ENCODE assay signal across 9 cellular contexts in the genomic region with DNA sequence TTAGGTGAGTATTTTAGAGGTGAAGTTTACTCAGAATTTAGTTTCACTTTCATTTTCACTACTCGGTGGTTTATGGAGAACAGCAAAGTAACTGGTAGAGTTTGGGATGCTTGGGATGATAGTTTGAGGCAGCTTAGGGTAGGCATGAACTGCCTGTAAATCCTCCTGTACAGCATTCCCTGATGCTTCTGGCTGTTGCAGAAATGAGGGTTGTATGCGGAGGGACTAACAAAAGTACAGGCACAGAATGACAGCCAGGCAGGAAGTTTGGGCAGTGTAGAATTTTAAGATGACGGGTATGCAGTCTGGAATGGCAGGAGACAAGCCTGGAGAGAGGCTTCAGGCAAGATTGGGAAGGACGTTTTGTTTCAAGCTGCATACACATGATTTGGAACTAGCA. TPM values are rescaled to one million over a fixed set of nuclear protein-coding genes. Genes with fewer than 3 reads are reported as not detected.
DNase-seq lines count a peak whose midpoint lies in the region; ATAC-seq and TF ChIP-seq lines count a peak whose summit lies in the region.
"Had no signal": no experiment of that assay in that cellular context is flagged by ENCODE, and none has a peak within 500 bp of the region (broad histone marks: within the 10 kb centered on the region; RNA-seq: fewer than 3 reads in every experiment).

No MANE protein-coding gene starts in this region.

- no peak overlapping the region for H3K4ac ChIP-seq in IMR-90 (ENCODE audit: low read depth, low read length)

- no peaks in the 10 kb centered on the region for H3K9me3 ChIP-seq in IMR-90 (ENCODE audit: control insufficient read depth, insufficient read depth, low read length)
- no peaks in the 10 kb centered on the region for H3K9me3 ChIP-seq in left ventricle myocardium inferior (replicated peaks)

- no peak overlapping the region for H3K9ac ChIP-seq in IMR-90 (ENCODE audit: low read depth, low read length)

- H3K4me1 Mint-ChIP-seq in activated T-helper 2 cell treated with anti-CD3 and anti-CD28 coated beads, Interferon-gamma antibody, Interleukin-2, Interleukin-4, amounts not matched to agents 10 μg/mL and 5 μg/mL and 100 μg/mL, durations not matched to agents 14 hours and 24 hours and 36 hours (ENCODE audit: low read depth), result peaks cover 47% of the 10 kb centered on the region
- peaks cover 56% of the 10 kb centered on the region for H3K4me1 Mint-ChIP-seq in stimulated activated memory B cell treated with anti-CD40 and anti-IgM and Interleukin-4, amounts not matched to agents 10 μg/mL and 1 μg/mL and 100 μg/mL, for 72 hours

- H3K79me1 ChIP-seq in IMR-90 (ENCODE audit: low read depth in 1 of 2, low read length in 2 of 2), result peaks cover 49 to 65% of the 10 kb centered on the region in 2 experiments

- no peak for TF ChIP-seq CTCF in IMR-90 (conservative IDR thresholded peaks at IDR 0.05; ENCODE audit: low read depth, low read length)
- no peak for TF ChIP-seq CTCF in left ventricle myocardium inferior (IDR thresholded peaks at IDR 0.05; ENCODE audit: borderline replicate concordance)

- dilution Hi-C loops in IMR-90 (cut with HindIII; ENCODE audit: low sequenced_read_pairs, unreplicated experiment), result no loop called here

- peaks cover 11% of the 10 kb centered on the region for H3K4me1 ChIP-seq in IMR-90 (ENCODE audit: control insufficient read depth, insufficient read depth, low read length)
- peaks cover 46% of the 10 kb centered on the region for H3K4me1 ChIP-seq in left ventricle myocardium inferior

- H2BK5ac ChIP-seq in IMR-90 (ENCODE audit: low read depth, low read length, poor library complexity, severe bottlenecking), result no peak overlapping the region

- CTCF ChIA-PET in IMR-90 (lab: Yijun Ruan, JAX), result no interaction called here

- H2AFZ ChIP-seq in IMR-90 (replicated peaks; ENCODE audit: low read length, poor library complexity), result no peak overlapping the region

- no peak overlapping the region for H3K56ac ChIP-seq in IMR-90 (ENCODE audit: extremely low read depth, insufficient read depth, low read length)

- no peak overlapping the region for H2AK9ac ChIP-seq in IMR-90 (replicated peaks; ENCODE audit: low read depth, low read length, poor library complexity)

- no peak overlapping the region; the same call in 1 of the 2 replicates for H2AK5ac ChIP-seq in IMR-90 (ENCODE audit: low read depth, low read length)

- peak overlapping the region; percentile 88 for H3K14ac ChIP-seq in IMR-90 (replicated peaks; ENCODE audit: low read depth, low read length)

- BruUV-seq in IMR-90 (replicated peaks; lab: Mats Ljungman, UMichigan), result no TSS peak

- H3K27ac Mint-ChIP-seq in activated T-helper 2 cell treated with anti-CD3 and anti-CD28 coated beads, Interferon-gamma antibody, Interleukin-2, Interleukin-4, amounts not matched to agents 10 μg/mL and 5 μg/mL and 100 μg/mL, durations not matched to agents 14 hours and 24 hours and 36 hours, result peak overlapping the region; percentile 78
- peak overlapping the region; percentile 71 for H3K27ac Mint-ChIP-seq in stimulated activated memory B cell treated with anti-CD40 and anti-IgM and Interleukin-4, amounts not matched to agents 10 μg/mL and 1 μg/mL and 100 μg/mL, for 72 hours

- peak overlapping the region; percentile 46; the same call in 1 of the 2 replicates for H3K18ac ChIP-seq in IMR-90 (ENCODE audit: low read depth, low read length)

- H4K5ac ChIP-seq in IMR-90 (ENCODE audit: low read depth, low read length), result peak overlapping the region; percentile 91

- H3K27ac ChIP-seq in IMR-90 (ENCODE audit: insufficient read depth, low read length) (peak overlapping the region; percentile 17; the same call in 1 of the 2 replicates), left ventricle myocardium inferior (replicated peaks) (peak overlapping the region; percentile 66)

- H3K4me3 ChIP-seq in IMR-90 (ENCODE audit: insufficient read depth, low read depth, low read length) (peak overlapping the region; percentile 21; the same call in 1 of the 2 replicates), left ventricle myocardium inferior (peak overlapping the region; percentile 59)

- no peak overlapping the region for H3K23ac ChIP-seq in IMR-90 (ENCODE audit: low read depth, low read length)

- no peak overlapping the region for H2BK20ac ChIP-seq in IMR-90 (ENCODE audit: low read depth, low read length)

- peaks cover 12% of the 10 kb centered on the region; the same call in 1 of the 2 replicates for H4K20me1 ChIP-seq in IMR-90 (ENCODE audit: insufficient read depth, low read length)

- in situ Hi-C loops in IMR-90 (cut with MboI; ENCODE audit: low sequenced_read_pairs), result no loop called here

- no peak overlapping the region for H2BK120ac ChIP-seq in IMR-90 (ENCODE audit: low read depth, low read length)

- no peak; the same call in 1 of the 2 replicates for ATAC-seq in IMR-90 (ENCODE audit: low read depth)
- no peak for ATAC-seq in stimulated activated memory B cell treated with anti-CD40 and anti-IgM and Interleukin-4, amounts not matched to agents 10 μg/mL and 1 μg/mL and 100 μg/mL, for 72 hours
- ATAC-seq in HG02623 (IDR thresholded peaks at IDR 0.05; ENCODE audit: unreplicated experiment), result no peak

- peak overlapping the region; percentile 94 for H3K4me2 ChIP-seq in IMR-90 (ENCODE audit: low read depth, low read length)

- H3K9me3 Mint-ChIP-seq in activated T-helper 2 cell treated with anti-CD3 and anti-CD28 coated beads, Interferon-gamma antibody, Interleukin-2, Interleukin-4, amounts not matched to agents 10 μg/mL and 5 μg/mL and 100 μg/mL, durations not matched to agents 14 hours and 24 hours and 36 hours, result no peaks in the 10 kb centered on the region
- no peaks in the 10 kb centered on the region for H3K9me3 Mint-ChIP-seq in stimulated activated memory B cell treated with anti-CD40 and anti-IgM and Interleukin-4, amounts not matched to agents 10 μg/mL and 1 μg/mL and 100 μg/mL, for 72 hours

- no peaks in the 10 kb centered on the region for H3K27me3 Mint-ChIP-seq in activated T-helper 2 cell treated with anti-CD3 and anti-CD28 coated beads, Interferon-gamma antibody, Interleukin-2, Interleukin-4, amounts not matched to agents 10 μg/mL and 5 μg/mL and 100 μg/mL, durations not matched to agents 14 hours and 24 hours and 36 hours (ENCODE audit: low read depth)
- no peaks in the 10 kb centered on the region for H3K27me3 Mint-ChIP-seq in stimulated activated memory B cell treated with anti-CD40 and anti-IgM and Interleukin-4, amounts not matched to agents 10 μg/mL and 1 μg/mL and 100 μg/mL, for 72 hours

- H3K27me3 ChIP-seq in IMR-90 (ENCODE audit: control insufficient read depth, insufficient read depth, low read length) (no peaks in the 10 kb centered on the region), left ventricle myocardium inferior (ENCODE audit: low read depth) (no peaks in the 10 kb centered on the region)

- H3K36me3 ChIP-seq in IMR-90 (ENCODE audit: control insufficient read depth, insufficient read depth, low read length) (peaks cover 29% of the 10 kb centered on the region), left ventricle myocardium inferior (peaks cover 34% of the 10 kb centered on the region)

- no peak overlapping the region for H4K91ac ChIP-seq in IMR-90 (ENCODE audit: insufficient read depth, low read depth, low read length)

- peak overlapping the region in 1 of 2 experiments; percentile 86; a peak in 2 of 4 replicates for H4K8ac ChIP-seq in IMR-90 (ENCODE audit: low read depth in 2 of 2, low read length in 2 of 2)

- DNase-seq in IMR-90 (no peak), left ventricle myocardium inferior (no peak), NCI-H2227 treated with DMSO at 0.1 percent for 48 hours (lab: John Stamatoyannopoulos, UW) (no peak), inferior parietal cortex (ENCODE audit: extremely low spot score) (no peak), NCI-H1694 (lab: John Stamatoyannopoulos, UW) (no peak)
- no peak for DNase-seq in activated T-helper 2 cell treated with anti-CD3 and anti-CD28 coated beads, Interferon-gamma antibody, Interleukin-2, Interleukin-4, amounts not matched to agents 10 μg/mL and 5 μg/mL and 100 μg/mL, durations not matched to agents 14 hours and 24 hours and 36 hours (ENCODE audit: low spot score)
- DNase-seq: NCI-H1092 treated with DMSO at 0.1 percent for 48 hours had no signal

- WGBS in IMR-90 (ENCODE audit: extremely low coverage in 2 of 2, insufficient read length in 1 of 2), 2 experiments, result no CpG with 5 or more reads among the region's 4 CpGs

- no peak for TF ChIP-seq RAD21 in IMR-90 (IDR thresholded peaks at IDR 0.05; ENCODE audit: low read length)

- peaks cover 83% of the 10 kb centered on the region for H3K36me3 Mint-ChIP-seq in activated T-helper 2 cell treated with anti-CD3 and anti-CD28 coated beads, Interferon-gamma antibody, Interleukin-2, Interleukin-4, amounts not matched to agents 10 μg/mL and 5 μg/mL and 100 μg/mL, durations not matched to agents 14 hours and 24 hours and 36 hours (ENCODE audit: low read depth)
- H3K36me3 Mint-ChIP-seq in stimulated activated memory B cell treated with anti-CD40 and anti-IgM and Interleukin-4, amounts not matched to agents 10 μg/mL and 1 μg/mL and 100 μg/mL, for 72 hours, result peaks cover 69% of the 10 kb centered on the region

- intact Hi-C loops in IMR-90 (cut with micrococcal nuclease), result no loop called here
- intact Hi-C loops in activated T-helper 2 cell treated with anti-CD3 and anti-CD28 coated beads, Interferon-gamma antibody, Interleukin-2, Interleukin-4, amounts not matched to agents 10 μg/mL and 5 μg/mL and 100 μg/mL, durations not matched to agents 14 hours and 24 hours and 36 hours (cut with micrococcal nuclease), result no loop called here
- intact Hi-C loops in left ventricle myocardium inferior (cut with micrococcal nuclease), result no loop called here

- no peak for TF ChIP-seq POLR2A in IMR-90 (IDR thresholded peaks at IDR 0.05; ENCODE audit: low read depth, low read length)

- no peak overlapping the region for H2BK15ac ChIP-seq in IMR-90 (ENCODE audit: low read depth, low read length)

- peaks cover 9% of the 10 kb centered on the region; the same call in 1 of the 2 replicates for H3K9me1 ChIP-seq in IMR-90 (ENCODE audit: insufficient read depth, low read length)

- POLR2A ChIA-PET in IMR-90 (lab: Charles Lee; ENCODE audit: unreplicated experiment), result no interaction called here

- peak overlapping the region; percentile 77 for H3K4me3 Mint-ChIP-seq in activated T-helper 2 cell treated with anti-CD3 and anti-CD28 coated beads, Interferon-gamma antibody, Interleukin-2, Interleukin-4, amounts not matched to agents 10 μg/mL and 5 μg/mL and 100 μg/mL, durations not matched to agents 14 hours and 24 hours and 36 hours (ENCODE audit: low read depth)
- no peak overlapping the region for H3K4me3 Mint-ChIP-seq in stimulated activated memory B cell treated with anti-CD40 and anti-IgM and Interleukin-4, amounts not matched to agents 10 μg/mL and 1 μg/mL and 100 μg/mL, for 72 hours

RNA-seq across cellular contexts. Expression of gene FAM120AOS, which starts 48.0 kb away (rescaled TPM):
- 22.2 and 24.7 TPM in 2 replicates for total RNA-seq in IMR-90 (2012; rRNA removed)
- 21.7 and 22.7 TPM in 2 replicates for polyA plus RNA-seq in IMR-90 (2012; rRNA removed)
- polyA plus RNA-seq in IMR-90 (2012; cell fraction: cytosol; rRNA removed), result 14.2 TPM in 2 replicates
- 7.4 and 19.0 TPM in 2 replicates for polyA plus RNA-seq in IMR-90 (2012; cell fraction: nucleus; rRNA removed; ENCODE audit: low replicate concordance)
- total RNA-seq in activated T-helper 2 cell treated with anti-CD3 and anti-CD28 coated beads, Interferon-gamma antibody, Interleukin-2, Interleukin-4, amounts not matched to agents 10 μg/mL and 5 μg/mL and 100 μg/mL, durations not matched to agents 14 hours and 24 hours and 36 hours, result 40.9 and 41.1 TPM in 2 replicates
- total RNA-seq in left ventricle myocardium inferior, result 27.3 TPM

RNA-seq across cellular contexts. Expression of gene FAM120A, which starts 49.9 kb away (rescaled TPM):
- total RNA-seq in IMR-90 (2012; rRNA removed) (65.8 and 75.1 TPM in 2 replicates), left ventricle myocardium inferior (104 TPM)
- polyA plus RNA-seq in IMR-90 (2012; rRNA removed), result 61.6 and 64.3 TPM in 2 replicates
- 47.8 and 63.9 TPM in 2 replicates for polyA plus RNA-seq in IMR-90 (2012; cell fraction: cytosol; rRNA removed)
- 54.1 and 63.8 TPM in 2 replicates for polyA plus RNA-seq in IMR-90 (2012; cell fraction: nucleus; rRNA removed; ENCODE audit: low replicate concordance)
- total RNA-seq in activated T-helper 2 cell treated with anti-CD3 and anti-CD28 coated beads, Interferon-gamma antibody, Interleukin-2, Interleukin-4, amounts not matched to agents 10 μg/mL and 5 μg/mL and 100 μg/mL, durations not matched to agents 14 hours and 24 hours and 36 hours, result 163 and 166 TPM in 2 replicates
